In genomic region chr3:188053710-188054379, GRCh38 we compare ENCODE assay signal across 25 cellular contexts.
A peak's percentile ranks its signal among the peaks of the same experiment; 100 is the strongest.
DNase-seq lines count a peak whose midpoint lies in the region; ATAC-seq and TF ChIP-seq lines count a peak whose summit lies in the region.
"Had no signal": no experiment of that assay in that cellular context is flagged by ENCODE, and none has a peak within 500 bp of the region (broad histone marks: within the 10 kb centered on the region; RNA-seq: fewer than 3 reads in every experiment).

No MANE protein-coding gene starts in this region.

- H3K4me1 ChIP-seq in breast epithelium (peaks cover 11 to 16% of the 10 kb centered on the region in 2 donors), esophagus muscularis mucosa (peaks cover 15 to 60% (median 57%) of the 10 kb centered on the region in 4 donors), ovary (ENCODE audit: insufficient read depth) (peaks cover 15% of the 10 kb centered on the region), tibial nerve (peaks cover 6 to 46% (median 26%) of the 10 kb centered on the region in 4 donors), upper lobe of right lung (peaks cover 8% of the 10 kb centered on the region), upper lobe of left lung (peaks cover 0 to 11% (median 5%) of the 10 kb centered on the region in 4 donors)

- no peak for TF ChIP-seq CTCF in breast epithelium (IDR thresholded peaks at IDR 0.05)
- TF ChIP-seq CTCF in MCF 10A (IDR thresholded peaks at IDR 0.05; ENCODE audit: unreplicated experiment) = no peak
- no peak for TF ChIP-seq CTCF in esophagus muscularis mucosa (IDR thresholded peaks at IDR 0.05)
- TF ChIP-seq CTCF in ovary (IDR thresholded peaks at IDR 0.05) = no peak
- no peak for TF ChIP-seq CTCF in tibial nerve (IDR thresholded peaks at IDR 0.05)
- no peak for TF ChIP-seq CTCF in upper lobe of right lung (IDR thresholded peaks at IDR 0.05)
- no peak for TF ChIP-seq CTCF in upper lobe of left lung (IDR thresholded peaks at IDR 0.05)

- POLR2A ChIA-PET in MCF 10A (lab: Yijun Ruan, JAX) = interaction anchor here (0.6 kb wide), 1 partner anchor 99 kb away, joined by 3 read pairs; no protein-coding TSS in a partner anchor

- no peak overlapping the region for H3K4me3 ChIP-seq in breast epithelium
- no peak overlapping the region for H3K4me3 ChIP-seq in esophagus muscularis mucosa
- no peak overlapping the region for H3K4me3 ChIP-seq in ovary
- H3K4me3 ChIP-seq in tibial nerve = no peak overlapping the region
- H3K4me3 ChIP-seq in upper lobe of right lung = no peak overlapping the region
- H3K4me3 ChIP-seq in upper lobe of left lung = no peak overlapping the region
- H3K4me3 ChIP-seq: K562 had no signal

- no peaks in the 10 kb centered on the region for H3K27me3 Mint-ChIP-seq in MCF 10A (ENCODE audit: insufficient read depth, unreplicated experiment)
- H3K27me3 Mint-ChIP-seq: activated B cell treated with CpG ODN at 0.5 μM for 24 hours; activated CD8-positive, alpha-beta T cell treated with anti-CD3 and anti-CD28 coated beads for 36 hours; activated naive CD8-positive, alpha-beta T cell had no signal

- H3K36me3 ChIP-seq in breast epithelium (no peaks in the 10 kb centered on the region), esophagus muscularis mucosa (no peaks in the 10 kb centered on the region), ovary (no peaks in the 10 kb centered on the region), tibial nerve (no peaks in the 10 kb centered on the region), upper lobe of right lung (no peaks in the 10 kb centered on the region), upper lobe of left lung (no peaks in the 10 kb centered on the region)
- H3K36me3 ChIP-seq: neutrophil had no signal

- intact Hi-C loops in breast epithelium (cut with DNase I; ENCODE audit: low total_unique reads) = loop anchor here (1.0 to 5.0 kb wide), 2 partner anchors 19 to 312 kb away; no protein-coding TSS in a partner anchor
- intact Hi-C loops in MCF 10A (cut with micrococcal nuclease) = no loop called here
- intact Hi-C loops in esophagus muscularis mucosa (cut with DNase I) = loop anchor here (5.0 to 10.0 kb wide), 5 partner anchors 98 to 893 kb away; partner anchors contain the start of genes BCL6 and LPP
- intact Hi-C loops in ovary (cut with DNase I) = loop anchor here (2.0 to 10.0 kb wide), 11 partner anchors 98 to 1093 kb away; partner anchors contain the start of genes BCL6 (in 2 of the 4) and LPP (in 1 of the 4)
- intact Hi-C loops in upper lobe of right lung (cut with DNase I) = no loop called here

- WGBS in esophagus muscularis mucosa = 53% methylated on average over 10 of the region's 10 CpGs
- WGBS in ovary, 3 donors = 65 to 76% (median 72%) methylated on average over 10 of the region's 10 CpGs
- WGBS in tibial nerve, 2 donors = 77 to 80% methylated on average over 10 of the region's 10 CpGs
- 80% methylated on average over 10 of the region's 10 CpGs for WGBS in upper lobe of left lung, 2 donors

- TF ChIP-seq POLR2A in breast epithelium (IDR thresholded peaks at IDR 0.05) = no peak
- no peak for TF ChIP-seq POLR2A in esophagus muscularis mucosa (IDR thresholded peaks at IDR 0.05; ENCODE audit: low read depth)
- TF ChIP-seq POLR2A in ovary (IDR thresholded peaks at IDR 0.05) = no peak
- TF ChIP-seq POLR2A in tibial nerve (IDR thresholded peaks at IDR 0.05) = no peak
- no peak for TF ChIP-seq POLR2A in upper lobe of left lung (IDR thresholded peaks at IDR 0.05)

- H3K4me1 Mint-ChIP-seq in MCF 10A (ENCODE audit: insufficient read depth, unreplicated experiment) = peaks cover 7% of the 10 kb centered on the region

- no peaks in the 10 kb centered on the region for H3K36me3 Mint-ChIP-seq in MCF 10A (ENCODE audit: insufficient read depth, unreplicated experiment)
- H3K36me3 Mint-ChIP-seq: activated naive CD8-positive, alpha-beta T cell; memory B cell had no signal

- H3K9me3 ChIP-seq in breast epithelium (no peaks in the 10 kb centered on the region), esophagus muscularis mucosa (no peaks in the 10 kb centered on the region), ovary (no peaks in the 10 kb centered on the region), tibial nerve (no peaks in the 10 kb centered on the region), upper lobe of right lung (no peaks in the 10 kb centered on the region), upper lobe of left lung (no peaks in the 10 kb centered on the region)
- H3K9me3 ChIP-seq: neutrophil had no signal

- CTCF ChIA-PET in MCF 10A (lab: Yijun Ruan, JAX) = interaction anchor here (0.5 kb wide), 1 partner anchor 19 kb away, joined by 3 read pairs; no protein-coding TSS in a partner anchor

- DNase-seq in breast epithelium (ENCODE audit: low spot score in 2 of 2) (no peak), MCF 10A (ENCODE audit: unreplicated experiment) (no peak), esophagus muscularis mucosa (ENCODE audit: extremely low spot score) (no peak), ovary (no peak), tibial nerve (ENCODE audit: low spot score in 2 of 2) (no peak), upper lobe of right lung (no peak), NCI-H1105 (lab: John Stamatoyannopoulos, UW) (no peak), upper lobe of left lung (no peak)
- DNase-seq: activated B cell treated with CpG ODN at 0.5 μM for 24 hours; activated CD8-positive, alpha-beta T cell treated with anti-CD3 and anti-CD28 coated beads for 36 hours; Calu3; erythroblast; HCEC 1CT; NCI-H1048; NCI-H69; SHP77 treated with DMSO at 0.1 percent for 48 hours; stimulated activated CD4-positive, alpha-beta T cell treated with anti-CD3 and anti-CD28 coated beads, Interleukin-1b, Interleukin-23, amount 100 ng/mL, for 48 hours; T-helper 2 cell had no signal

- ATAC-seq in upper lobe of right lung (no peak), upper lobe of left lung (ENCODE audit: low FRiP score in 2 of 2) (no peak)
- ATAC-seq: activated CD8-positive, alpha-beta T cell treated with anti-CD3 and anti-CD28 coated beads for 36 hours; K562; sciatic nerve had no signal

- no peaks in the 10 kb centered on the region for H3K27me3 ChIP-seq in breast epithelium
- no peaks in the 10 kb centered on the region for H3K27me3 ChIP-seq in esophagus muscularis mucosa
- H3K27me3 ChIP-seq in ovary = no peaks in the 10 kb centered on the region
- no peaks in the 10 kb centered on the region for H3K27me3 ChIP-seq in tibial nerve
- no peaks in the 10 kb centered on the region for H3K27me3 ChIP-seq in upper lobe of right lung
- no peaks in the 10 kb centered on the region for H3K27me3 ChIP-seq in upper lobe of left lung
- H3K27me3 ChIP-seq: neutrophil had no signal

- TF ChIP-seq EP300 in esophagus muscularis mucosa (IDR thresholded peaks at IDR 0.05) (no peak), ovary (IDR thresholded peaks at IDR 0.05) (no peak), tibial nerve (IDR thresholded peaks at IDR 0.05) (no peak), upper lobe of left lung (IDR thresholded peaks at IDR 0.05) (no peak)

- no peak overlapping the region for H3K27ac Mint-ChIP-seq in MCF 10A (ENCODE audit: low read depth, unreplicated experiment)
- H3K27ac Mint-ChIP-seq: activated B cell treated with CpG ODN at 0.5 μM for 24 hours; activated CD8-positive, alpha-beta T cell treated with anti-CD3 and anti-CD28 coated beads for 36 hours; memory B cell; stimulated activated naive CD8-positive, alpha-beta T cell treated with anti-CD3 and anti-CD28 coated beads, Interleukin-15, Interleukin-2, amounts not matched to agents 100 ng/mL and 50 ng/mL, for 24 hours had no signal

- H3K27ac ChIP-seq in breast epithelium (peak overlapping the region; percentile 97 to 98), esophagus muscularis mucosa (replicated peaks in 1 of 4) (peak overlapping the region; percentile 89 to 96 (median 92)), ovary (peak overlapping the region; percentile 3 to 85), tibial nerve (peak overlapping the region; percentile 77 to 90 (median 85)), upper lobe of right lung (no peak overlapping the region), upper lobe of left lung (peak overlapping the region in 1 of 4 donors; percentile 37)
- H3K27ac ChIP-seq: 22Rv1 had no signal

- no peak overlapping the region for H3K4me3 Mint-ChIP-seq in MCF 10A (ENCODE audit: unreplicated experiment)
- H3K4me3 Mint-ChIP-seq: activated B cell treated with CpG ODN at 0.5 μM for 24 hours; activated CD8-positive, alpha-beta T cell treated with anti-CD3 and anti-CD28 coated beads for 36 hours; activated naive CD8-positive, alpha-beta T cell; memory B cell; stimulated activated naive CD8-positive, alpha-beta T cell treated with anti-CD3 and anti-CD28 coated beads, Interleukin-15, Interleukin-2, amounts not matched to agents 100 ng/mL and 50 ng/mL, for 24 hours had no signal

- no peaks in the 10 kb centered on the region for H3K9me3 Mint-ChIP-seq in MCF 10A (ENCODE audit: unreplicated experiment)
- H3K9me3 Mint-ChIP-seq: activated B cell treated with CpG ODN at 0.5 μM for 24 hours; activated CD8-positive, alpha-beta T cell treated with anti-CD3 and anti-CD28 coated beads for 36 hours; memory B cell; stimulated activated naive CD8-positive, alpha-beta T cell treated with anti-CD3 and anti-CD28 coated beads, Interleukin-15, Interleukin-2, amounts not matched to agents 100 ng/mL and 50 ng/mL, for 24 hours had no signal

- no TSS peak for BruUV-seq in MCF 10A (replicated peaks; lab: Mats Ljungman, UMichigan)

Comparison
In these comparisons a context has a peak if more than half of its experiments do, and no peak if none do; other contexts are left out.
1. intact Hi-C loops: an anchor here in breast epithelium (1.0 to 5.0 kb wide), esophagus muscularis mucosa (5.0 to 10.0 kb wide) and ovary (2.0 to 10.0 kb wide); none called in MCF 10A and upper lobe of right lung.